Comparison of ENCODE assay signal across 8 cellular contexts in the genomic region with DNA sequence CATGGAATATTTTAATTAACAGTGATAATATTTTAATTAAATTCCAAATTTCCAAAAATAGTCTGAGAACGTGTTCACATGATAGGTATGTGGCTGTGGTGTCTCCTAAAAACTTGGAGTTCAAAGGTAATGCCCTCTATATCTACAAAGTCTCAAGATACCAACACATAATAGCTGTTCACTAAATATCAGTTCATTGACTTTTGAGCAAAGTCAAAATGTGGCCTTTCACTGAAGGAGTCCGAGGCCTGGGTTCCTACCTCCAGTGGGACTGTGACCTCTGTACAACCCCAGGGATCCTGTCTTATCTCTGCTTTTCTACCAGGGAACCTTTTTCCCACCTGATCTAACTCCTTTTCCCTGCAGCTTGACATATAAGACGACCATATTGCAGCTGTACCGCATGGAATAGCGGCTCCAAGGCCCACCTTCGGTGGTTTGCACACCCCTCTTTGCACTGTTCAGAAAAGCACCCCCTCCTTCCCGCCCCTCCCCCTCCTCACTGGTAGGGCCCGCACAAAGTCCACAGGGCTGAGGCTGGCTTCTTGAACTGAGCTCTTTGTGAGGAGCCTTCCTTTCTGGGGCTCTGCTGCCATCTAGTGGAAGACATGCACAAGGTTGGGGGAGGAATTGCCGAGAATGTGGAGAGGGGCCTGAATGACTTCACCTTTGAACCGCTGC. TPM values are rescaled to one million over a fixed set of nuclear protein-coding genes. Genes with fewer than 3 reads are reported as not detected.
DNase-seq lines count a peak whose midpoint lies in the region; ATAC-seq, FAIRE-seq and TF ChIP-seq lines count a peak whose summit lies in the region.

No MANE protein-coding gene starts in this region.

- H3K27ac Mint-ChIP-seq in activated CD8-positive, alpha-beta T cell treated with anti-CD3 and anti-CD28 coated beads for 36 hours, result peak overlapping the region; percentile 100

- peaks cover 77% of the 10 kb centered on the region for H3K36me3 Mint-ChIP-seq in activated CD8-positive, alpha-beta T cell treated with anti-CD3 and anti-CD28 coated beads for 36 hours (ENCODE audit: low read depth)

- peak overlapping the region; percentile 100 for H3K4me3 Mint-ChIP-seq in activated CD8-positive, alpha-beta T cell treated with anti-CD3 and anti-CD28 coated beads for 36 hours

- H3K4me1 Mint-ChIP-seq in activated CD8-positive, alpha-beta T cell treated with anti-CD3 and anti-CD28 coated beads for 36 hours (ENCODE audit: low read depth), result peaks cover 47% of the 10 kb centered on the region

- peak; percentile 77 for TF ChIP-seq CTCF in activated CD8-positive, alpha-beta T cell treated with anti-CD3 and anti-CD28 coated beads for 36 hours (IDR thresholded peaks at IDR 0.05)

- ATAC-seq in HG03280 (IDR thresholded peaks at IDR 0.05; ENCODE audit: unreplicated experiment), result peak; percentile 40
- peak; percentile 24 for ATAC-seq in activated CD8-positive, alpha-beta T cell treated with anti-CD3 and anti-CD28 coated beads for 36 hours
- ATAC-seq in GM18858 (IDR thresholded peaks at IDR 0.05; ENCODE audit: unreplicated experiment), result no peak

- FAIRE-seq in G401.6 (lab: Jason Lieb, UNC), result peak; percentile 30

- intact Hi-C loops in activated CD8-positive, alpha-beta T cell treated with anti-CD3 and anti-CD28 coated beads for 36 hours (cut with micrococcal nuclease), result loop anchor here (2.0 to 5.0 kb wide), 3 partner anchors 164 to 392 kb away; no protein-coding TSS in a partner anchor

- DNase-seq in NCI-H82 treated with DMSO at 0.1 percent for 48 hours (lab: John Stamatoyannopoulos, UW; ENCODE audit: unreplicated experiment), result peak; percentile 75
- peak; percentile 92 for DNase-seq in activated CD8-positive, alpha-beta T cell treated with anti-CD3 and anti-CD28 coated beads for 36 hours
- peak; percentile 86 for DNase-seq in effector CD4-positive, alpha-beta T cell
- peak; percentile 90 to 92 for DNase-seq in lung microvascular endothelial cell (ENCODE audit: low read depth in 2 of 2)
- peak; percentile 82 for DNase-seq in stimulated activated CD8-positive, alpha-beta memory T cell treated with anti-CD3 and anti-CD28 coated beads, Interleukin-12 subunit alpha, Interleukin-12 subunit beta, amount 100 ng/mL, for 1 hour (ENCODE audit: low read depth)

- no peaks in the 10 kb centered on the region for H3K27me3 Mint-ChIP-seq in activated CD8-positive, alpha-beta T cell treated with anti-CD3 and anti-CD28 coated beads for 36 hours

- no peaks in the 10 kb centered on the region for H3K9me3 Mint-ChIP-seq in activated CD8-positive, alpha-beta T cell treated with anti-CD3 and anti-CD28 coated beads for 36 hours

- POLR2A ChIA-PET in activated CD8-positive, alpha-beta T cell treated with anti-CD3 and anti-CD28 coated beads for 36 hours (lab: Charles Lee), result interaction anchor here (0.6 to 17.2 kb wide), 37 partner anchors 8 to 407 kb away, joined by 3 to 375 read pairs (median 5); a partner anchor contains a TSS

- CTCF ChIA-PET in activated CD8-positive, alpha-beta T cell treated with anti-CD3 and anti-CD28 coated beads for 36 hours (lab: Charles Lee), result interaction anchor here (0.6 to 5.2 kb wide), 74 partner anchors 9 to 476 kb away, joined by 3 to 136 read pairs (median 5); a partner anchor contains a TSS

RNA-seq across cellular contexts. Expression of a gene that starts 3.1 kb away (rescaled TPM):
- 100 to 1,000 TPM; 617 to 639 TPM for total RNA-seq in activated CD8-positive, alpha-beta T cell treated with anti-CD3 and anti-CD28 coated beads for 36 hours
- 80.6 and 141 TPM in 2 replicates for total RNA-seq in lung microvascular endothelial cell

RNA-seq across cellular contexts. Expression of a gene that starts 44.3 kb away (rescaled TPM):
- total RNA-seq in activated CD8-positive, alpha-beta T cell treated with anti-CD3 and anti-CD28 coated beads for 36 hours, result 1 to 10 TPM; 8.2 to 8.7 TPM
- total RNA-seq in lung microvascular endothelial cell, result 8.3 and 14.8 TPM in 2 replicates
